ENCODE assay signal across 8 cellular contexts in genomic region chr19:47225746-47226425, GRCh38. TPM values are rescaled to one million over a fixed set of nuclear protein-coding genes. Genes with fewer than 3 reads are reported as not detected.
A peak's percentile ranks its signal among the peaks of the same experiment; 100 is the strongest.
DNase-seq lines count a peak whose midpoint lies in the region; ATAC-seq, FAIRE-seq and TF ChIP-seq lines count a peak whose summit lies in the region.

No MANE protein-coding gene starts in this region.

- no peaks in the 10 kb centered on the region for H3K9me3 ChIP-seq in Loucy (ENCODE audit: insufficient read depth, low read depth, low read length)

- H3K36me3 ChIP-seq in Loucy (ENCODE audit: insufficient read depth, low read length): peaks cover 6% of the 10 kb centered on the region; the same call in 1 of the 2 replicates

- in situ Hi-C loops in SK-MEL-5 (cut with HindIII; ENCODE audit: low pct_unique_long_range_greater_than_20kb, low sequenced_read_pairs): no loop called here

- no peaks in the 10 kb centered on the region for H3K27me3 ChIP-seq in Loucy (ENCODE audit: insufficient read depth, low read length, poor library complexity, severe bottlenecking)

- peaks cover 29% of the 10 kb centered on the region for H3K4me1 ChIP-seq in Loucy (ENCODE audit: insufficient read depth, low read length, poor library complexity, severe bottlenecking)

- H3K9me3 Mint-ChIP-seq in activated naive CD4-positive, alpha-beta T cell treated with anti-CD3 and anti-CD28 coated beads, Interleukin-2, amount 10 ng/mL, durations not matched to agents 7 days and 5 days: no peaks in the 10 kb centered on the region

- no peak overlapping the region for H2AFZ ChIP-seq in Loucy (ENCODE audit: low read length)

- peak overlapping the region; percentile 94 for H3K9ac ChIP-seq in Loucy (ENCODE audit: low read depth, low read length, poor library complexity, severe bottlenecking)

- H4K20me1 ChIP-seq in Loucy (ENCODE audit: insufficient read depth, low read length, poor library complexity, severe bottlenecking): no peaks in the 10 kb centered on the region

- H3K27ac ChIP-seq in substantia nigra (ENCODE audit: low read depth, low read length, poor library complexity, severe bottlenecking): peak overlapping the region; percentile 94

- peak overlapping the region; percentile 85 for H3K27ac Mint-ChIP-seq in activated naive CD4-positive, alpha-beta T cell treated with anti-CD3 and anti-CD28 coated beads, Interleukin-2, amount 10 ng/mL, durations not matched to agents 7 days and 5 days

- peak; percentile 24 for ATAC-seq in GM21576 (IDR thresholded peaks at IDR 0.05; ENCODE audit: unreplicated experiment)

- CTCF ChIA-PET in activated naive CD4-positive, alpha-beta T cell treated with anti-CD3 and anti-CD28 coated beads, Interleukin-2, amount 10 ng/mL, durations not matched to agents 7 days and 5 days (lab: Charles Lee): interaction anchor here (1.0 to 4.3 kb wide), 9 partner anchors 9 to 80 kb away, joined by 3 to 57 read pairs (median 6); partner anchors contain the start of gene CCDC9

- peak overlapping the region; percentile 97 for H3K4me3 ChIP-seq in Loucy (ENCODE audit: low read length, poor library complexity, severe bottlenecking)

- peak; percentile 95 for DNase-seq in D721Med (ENCODE audit: insufficient read length, low spot score)
- peak; percentile 76 for DNase-seq in SK-MEL-5 (ENCODE audit: low read depth, low spot score)
- DNase-seq in activated naive CD4-positive, alpha-beta T cell treated with anti-CD3 and anti-CD28 coated beads, Interleukin-2, amount 10 ng/mL, durations not matched to agents 7 days and 5 days: peak; percentile 87
- peak; percentile 88 for DNase-seq in globus pallidus (ENCODE audit: low spot score)
- DNase-seq in nucleus accumbens (lab: John Stamatoyannopoulos, UW): peak in 54 of 56 donors; percentile 21 to 91 (median 76)
- DNase-seq in substantia nigra (lab: John Stamatoyannopoulos, UW): peak in 48 of 49 donors; percentile 35 to 94 (median 76)

- peaks cover 8% of the 10 kb centered on the region for H3K27me3 Mint-ChIP-seq in activated naive CD4-positive, alpha-beta T cell treated with anti-CD3 and anti-CD28 coated beads, Interleukin-2, amount 10 ng/mL, durations not matched to agents 7 days and 5 days

- FAIRE-seq in D721Med (lab: Jason Lieb, UNC): no peak

- H3K9me2 ChIP-seq in Loucy (replicated peaks; ENCODE audit: low read depth, low read length): no peaks in the 10 kb centered on the region

- H3K4me3 Mint-ChIP-seq in activated naive CD4-positive, alpha-beta T cell treated with anti-CD3 and anti-CD28 coated beads, Interleukin-2, amount 10 ng/mL, durations not matched to agents 7 days and 5 days: peak overlapping the region; percentile 74

- peaks cover 20% of the 10 kb centered on the region for H3K4me1 Mint-ChIP-seq in activated naive CD4-positive, alpha-beta T cell treated with anti-CD3 and anti-CD28 coated beads, Interleukin-2, amount 10 ng/mL, durations not matched to agents 7 days and 5 days

- peak overlapping the region; percentile 97 for H3K4me2 ChIP-seq in Loucy (ENCODE audit: low read depth, low read length, poor library complexity, severe bottlenecking)

- peaks cover 12% of the 10 kb centered on the region for H3K36me3 Mint-ChIP-seq in activated naive CD4-positive, alpha-beta T cell treated with anti-CD3 and anti-CD28 coated beads, Interleukin-2, amount 10 ng/mL, durations not matched to agents 7 days and 5 days

- H3K79me2 ChIP-seq in Loucy (ENCODE audit: insufficient read depth, low read length): 0 out of 2 replicates have a peak, but pooled peaks cover 4% of the 10 kb centered on the region

- TF ChIP-seq CTCF in D721Med (IDR thresholded peaks at IDR 0.05; ENCODE audit: insufficient read depth, missing control alignments): peak; percentile 4
- no peak for TF ChIP-seq CTCF in Loucy (conservative IDR thresholded peaks at IDR 0.05; ENCODE audit: low read length)

- H3F3A ChIP-seq in Loucy (ENCODE audit: low read depth): no peaks in the 10 kb centered on the region

RNA-seq across cellular contexts. Expression of gene BBC3, which starts 5.1 kb away (rescaled TPM):
- 45.9 and 51.2 TPM in 2 replicates for total RNA-seq in SK-MEL-5 (2014; rRNA removed; shearing (Covaris generic))
- 53.3 and 59.6 TPM in 2 replicates for polyA plus RNA-seq in SK-MEL-5 (2015; cell fraction: cytosol; rRNA removed)
- polyA plus RNA-seq in SK-MEL-5 (2015; cell fraction: nucleus; rRNA removed): 36.2 and 77.9 TPM in 2 replicates

RNA-seq across cellular contexts. Expression of gene CCDC9, which starts 30.4 kb away (rescaled TPM):
- total RNA-seq in SK-MEL-5 (2014; rRNA removed; shearing (Covaris generic)): 2.5 and 5.0 TPM in 2 replicates
- 18.6 and 21.6 TPM in 2 replicates for polyA plus RNA-seq in SK-MEL-5 (2015; cell fraction: cytosol; rRNA removed)
- polyA plus RNA-seq in SK-MEL-5 (2015; cell fraction: nucleus; rRNA removed): 13.3 and 17.2 TPM in 2 replicates

RNA-seq across cellular contexts. Expression of gene INAFM1, which starts 48.8 kb away (rescaled TPM):
- 0.45 and 0.69 TPM in 2 replicates for total RNA-seq in SK-MEL-5 (2014; rRNA removed; shearing (Covaris generic))
- 3.3 and 4.6 TPM in 2 replicates for polyA plus RNA-seq in SK-MEL-5 (2015; cell fraction: cytosol; rRNA removed)
- 3.8 and 5.5 TPM in 2 replicates for polyA plus RNA-seq in SK-MEL-5 (2015; cell fraction: nucleus; rRNA removed)

Comparison
In these comparisons a context has a peak if more than half of its experiments do, and no peak if none do; other contexts are left out.
1. Peak in every context shown above with its lines: DNase-seq, ATAC-seq, H3K4me3 ChIP-seq and H3K27ac ChIP-seq.